8 cellular contexts compared by ENCODE assay signal in genomic region chr20:64079273-64080012, GRCh38. TPM values are rescaled to one million over a fixed set of nuclear protein-coding genes. Genes with fewer than 3 reads are reported as not detected.
A peak's percentile ranks its signal among the peaks of the same experiment; 100 is the strongest.
DNase-seq lines count a peak whose midpoint lies in the region; ATAC-seq and TF ChIP-seq lines count a peak whose summit lies in the region.

Gene RGS19, minus strand, starts transcription at chr20:64079518. Its CDS starts 2,632 bp downstream, at chr20:64076886.

- in situ Hi-C loops in IMR-90 (cut with MboI; ENCODE audit: low sequenced_read_pairs) = no loop called here

- peaks cover 9% of the 10 kb centered on the region; the same call in 1 of the 2 replicates for H3K36me3 ChIP-seq in IMR-90 (ENCODE audit: control insufficient read depth, insufficient read depth, low read length)
- no peaks in the 10 kb centered on the region for H3K36me3 ChIP-seq in uterus

- TF ChIP-seq CTCF in IMR-90 (conservative IDR thresholded peaks at IDR 0.05; ENCODE audit: low read depth, low read length) (no peak), osteocyte (IDR thresholded peaks at IDR 0.05) (no peak), uterus (IDR thresholded peaks at IDR 0.05) (no peak)

- peak within 1 kb of the TSS; percentile 94 for H3K27ac Mint-ChIP-seq in activated naive CD8-positive, alpha-beta T cell treated with anti-CD3 and anti-CD28 coated beads, Interleukin-2, amount 10 ng/mL, durations not matched to agents 7 days and 5 days
- peak within 1 kb of the TSS; percentile 38 for H3K27ac Mint-ChIP-seq in osteocyte (ENCODE audit: unreplicated experiment)

- peaks cover 35% of the 10 kb centered on the region for H3K4me1 Mint-ChIP-seq in activated naive CD8-positive, alpha-beta T cell treated with anti-CD3 and anti-CD28 coated beads, Interleukin-2, amount 10 ng/mL, durations not matched to agents 7 days and 5 days
- peaks cover 35% of the 10 kb centered on the region for H3K4me1 Mint-ChIP-seq in osteocyte (ENCODE audit: unreplicated experiment)

- peak within 1 kb of the TSS; percentile 50 for H3K14ac ChIP-seq in IMR-90 (replicated peaks; ENCODE audit: low read depth, low read length)

- H2BK15ac ChIP-seq in IMR-90 (ENCODE audit: low read depth, low read length) = no peak within 1 kb of the TSS; the same call in 2 of the 3 replicates

- intact Hi-C loops in IMR-90 (cut with micrococcal nuclease) = no loop called here
- intact Hi-C loops in head of caudate nucleus (cut with DNase I) = no loop called here
- intact Hi-C loops in uterus (cut with DNase I; ENCODE audit: low total_unique reads) = no loop called here

- peak within 1 kb of the TSS; percentile 74 to 95 for H4K8ac ChIP-seq in IMR-90 (ENCODE audit: low read depth in 2 of 2, low read length in 2 of 2)

- peak within 1 kb of the TSS; percentile 1; the same call in 1 of the 2 replicates for H3K23ac ChIP-seq in IMR-90 (ENCODE audit: low read depth, low read length)

- peak within 1 kb of the TSS; percentile 78 for H3K4me2 ChIP-seq in IMR-90 (ENCODE audit: low read depth, low read length)

- H2BK5ac ChIP-seq in IMR-90 (ENCODE audit: low read depth, low read length, poor library complexity, severe bottlenecking) = no peak within 1 kb of the TSS

- H4K5ac ChIP-seq in IMR-90 (ENCODE audit: low read depth, low read length) = peak within 1 kb of the TSS; percentile 43

- H2BK20ac ChIP-seq in IMR-90 (ENCODE audit: low read depth, low read length) = no peak within 1 kb of the TSS

- H3K27ac ChIP-seq in IMR-90 (ENCODE audit: insufficient read depth, low read length) (peak within 1 kb of the TSS; percentile 30; the same call in 1 of the 2 replicates), uterus (peak within 1 kb of the TSS; percentile 70)

- DNase-seq in CD1c-positive myeloid dendritic cell (ENCODE audit: extremely low spot score) = peak; percentile 94
- peak; percentile 64 for DNase-seq in IMR-90
- DNase-seq in SKM-1 (lab: John Stamatoyannopoulos, UW; ENCODE audit: unreplicated experiment) = peak; percentile 84
- DNase-seq in activated naive CD8-positive, alpha-beta T cell treated with anti-CD3 and anti-CD28 coated beads, Interleukin-2, amount 10 ng/mL, durations not matched to agents 7 days and 5 days = peak; percentile 87
- DNase-seq in head of caudate nucleus = peak in 36 of 42 donors; percentile 27 to 79 (median 65)
- peak; percentile 89 for DNase-seq in osteocyte (ENCODE audit: extremely low spot score, unreplicated experiment)
- peak in 1 of 2 donors; percentile 56 for DNase-seq in uterus

- H3K36me3 Mint-ChIP-seq in activated naive CD8-positive, alpha-beta T cell treated with anti-CD3 and anti-CD28 coated beads, Interleukin-2, amount 10 ng/mL, durations not matched to agents 7 days and 5 days = peaks cover 11% of the 10 kb centered on the region
- H3K36me3 Mint-ChIP-seq in osteocyte (ENCODE audit: unreplicated experiment) = no peaks in the 10 kb centered on the region

- POLR2A ChIA-PET in IMR-90 (lab: Charles Lee; ENCODE audit: unreplicated experiment) = no interaction called here
- POLR2A ChIA-PET in activated naive CD8-positive, alpha-beta T cell treated with anti-CD3 and anti-CD28 coated beads, Interleukin-2, amount 10 ng/mL, durations not matched to agents 7 days and 5 days (lab: Charles Lee) = interaction anchor here (0.6 to 7.0 kb wide), 10 partner anchors 12 to 1428 kb away, joined by 3 to 114 read pairs (median 6); partner anchors contain the start of genes C20orf204, PRPF6, SAMD10 and TCEA2

- no peaks in the 10 kb centered on the region for H3K9me3 ChIP-seq in IMR-90 (ENCODE audit: control insufficient read depth, insufficient read depth, low read length)
- no peaks in the 10 kb centered on the region for H3K9me3 ChIP-seq in uterus

- no peaks in the 10 kb centered on the region for H3K9me3 Mint-ChIP-seq in activated naive CD8-positive, alpha-beta T cell treated with anti-CD3 and anti-CD28 coated beads, Interleukin-2, amount 10 ng/mL, durations not matched to agents 7 days and 5 days
- no peaks in the 10 kb centered on the region for H3K9me3 Mint-ChIP-seq in osteocyte (ENCODE audit: unreplicated experiment)

- CTCF ChIA-PET in IMR-90 (lab: Yijun Ruan, JAX) = no interaction called here

- H3K4me3 Mint-ChIP-seq in activated naive CD8-positive, alpha-beta T cell treated with anti-CD3 and anti-CD28 coated beads, Interleukin-2, amount 10 ng/mL, durations not matched to agents 7 days and 5 days = peak within 1 kb of the TSS; percentile 96
- H3K4me3 Mint-ChIP-seq in osteocyte (ENCODE audit: unreplicated experiment) = peak within 1 kb of the TSS; percentile 73

- H2AK9ac ChIP-seq in IMR-90 (replicated peaks; ENCODE audit: low read depth, low read length, poor library complexity) = peak within 1 kb of the TSS; percentile 91

- peak within 1 kb of the TSS; percentile 93 for H2AFZ ChIP-seq in IMR-90 (replicated peaks; ENCODE audit: low read length, poor library complexity)

- 0 out of 2 replicates have a peak within 1 kb of the TSS, but pooled peaks have one; percentile 23 for H2BK120ac ChIP-seq in IMR-90 (ENCODE audit: low read depth, low read length)

- peak; percentile 37 for ATAC-seq in GM19351 (IDR thresholded peaks at IDR 0.05; ENCODE audit: unreplicated experiment)
- peak; percentile 81 for ATAC-seq in IMR-90 (ENCODE audit: low read depth)
- ATAC-seq in activated naive CD8-positive, alpha-beta T cell treated with anti-CD3 and anti-CD28 coated beads, Interleukin-2, amount 10 ng/mL, durations not matched to agents 7 days and 5 days (ENCODE audit: low read depth) = peak; percentile 27

- H3K4ac ChIP-seq in IMR-90 (ENCODE audit: low read depth, low read length) = peak within 1 kb of the TSS; percentile 70

- H3K18ac ChIP-seq in IMR-90 (ENCODE audit: low read depth, low read length) = no peak within 1 kb of the TSS; the same call in 1 of the 2 replicates

- H3K27me3 ChIP-seq in IMR-90 (ENCODE audit: control insufficient read depth, insufficient read depth, low read length) = peaks cover 19% of the 10 kb centered on the region
- H3K27me3 ChIP-seq in uterus = peaks cover 0 to 24% of the 10 kb centered on the region in 2 donors

- dilution Hi-C loops in IMR-90 (cut with HindIII; ENCODE audit: low sequenced_read_pairs, unreplicated experiment) = no loop called here

- H4K91ac ChIP-seq in IMR-90 (ENCODE audit: insufficient read depth, low read depth, low read length) = peak within 1 kb of the TSS; percentile 37; the same call in 1 of the 2 replicates

- peak within 1 kb of the TSS; percentile 70 for H3K9ac ChIP-seq in IMR-90 (ENCODE audit: low read depth, low read length)

- H3K56ac ChIP-seq in IMR-90 (ENCODE audit: extremely low read depth, insufficient read depth, low read length) = peak within 1 kb of the TSS; percentile 11; the same call in 1 of the 2 replicates

- peaks cover 6 to 8% of the 10 kb centered on the region in 2 experiments; a peak in 3 of 4 replicates for H3K79me1 ChIP-seq in IMR-90 (ENCODE audit: low read depth in 1 of 2, low read length in 2 of 2)

- H2AK5ac ChIP-seq in IMR-90 (ENCODE audit: low read depth, low read length) = peak within 1 kb of the TSS; percentile 64

- peaks cover 17% of the 10 kb centered on the region for H3K4me1 ChIP-seq in IMR-90 (ENCODE audit: control insufficient read depth, insufficient read depth, low read length)
- H3K4me1 ChIP-seq in uterus = peaks cover 5 to 16% of the 10 kb centered on the region in 2 donors

- BruUV-seq in IMR-90 (replicated peaks; lab: Mats Ljungman, UMichigan) = no TSS peak

- no peak for TF ChIP-seq RAD21 in IMR-90 (IDR thresholded peaks at IDR 0.05; ENCODE audit: low read length)

- WGBS in IMR-90 (ENCODE audit: extremely low coverage in 2 of 2, insufficient read length in 1 of 2), 2 experiments = 0% methylated on average over 22 of the region's 73 CpGs; no CpG with 5 or more reads in 1 of the 2 experiments

- no peak for TF ChIP-seq POLR2A in IMR-90 (IDR thresholded peaks at IDR 0.05; ENCODE audit: low read depth, low read length)
- no peak for TF ChIP-seq POLR2A in uterus (IDR thresholded peaks at IDR 0.05)

- peak within 1 kb of the TSS; percentile 88 for H3K4me3 ChIP-seq in IMR-90 (ENCODE audit: insufficient read depth, low read depth, low read length)
- H3K4me3 ChIP-seq in uterus = peak within 1 kb of the TSS; percentile 45 to 50

- H3K27me3 Mint-ChIP-seq in activated naive CD8-positive, alpha-beta T cell treated with anti-CD3 and anti-CD28 coated beads, Interleukin-2, amount 10 ng/mL, durations not matched to agents 7 days and 5 days = peaks cover 9% of the 10 kb centered on the region
- no peaks in the 10 kb centered on the region for H3K27me3 Mint-ChIP-seq in osteocyte (ENCODE audit: unreplicated experiment)

- H4K20me1 ChIP-seq in IMR-90 (ENCODE audit: insufficient read depth, low read length) = peaks cover 13% of the 10 kb centered on the region

- H3K9me1 ChIP-seq in IMR-90 (ENCODE audit: insufficient read depth, low read length) = no peaks in the 10 kb centered on the region

TF ChIP-seq in IMR-90, 13 proteins besides CTCF, POLR2A, EP300 and RAD21 (continues in another document):
- peak; percentile 39 for TF ChIP-seq MAZ (IDR thresholded peaks at IDR 0.05; ENCODE audit: borderline replicate concordance, low read depth, low read length)
- no peak for TF ChIP-seq RCOR1 (IDR thresholded peaks at IDR 0.05; ENCODE audit: insufficient replicate concordance, low read length)
- TF ChIP-seq MXI1 (IDR thresholded peaks at IDR 0.05; ENCODE audit: borderline replicate concordance, low read depth, low read length) = 0 out of 2 replicates have a peak, but pooled peaks have one; percentile 16
- TF ChIP-seq SMC3 (IDR thresholded peaks at IDR 0.05; ENCODE audit: low read depth, low read length) = no peak
- no peak for TF ChIP-seq ELK1 (IDR thresholded peaks at IDR 0.05; ENCODE audit: borderline replicate concordance, low read depth, low read length)

RNA-seq across cellular contexts. Expression of gene RGS19, which starts in this region (rescaled TPM):
- total RNA-seq in IMR-90 (2012; rRNA removed) = 7.7 and 8.1 TPM in 2 replicates
- polyA plus RNA-seq in IMR-90 (2012; rRNA removed) = 17.5 and 21.5 TPM in 2 replicates
- polyA plus RNA-seq in IMR-90 (2012; cell fraction: cytosol; rRNA removed) = 9.7 and 22.3 TPM in 2 replicates
- 8.4 and 19.7 TPM in 2 replicates for polyA plus RNA-seq in IMR-90 (2012; cell fraction: nucleus; rRNA removed; ENCODE audit: low replicate concordance)
- total RNA-seq in activated naive CD8-positive, alpha-beta T cell treated with anti-CD3 and anti-CD28 coated beads, Interleukin-2, amount 10 ng/mL, durations not matched to agents 7 days and 5 days = 100 to 1,000 TPM in 1 of 2 experiments, 10 to 100 TPM in 1; 95.1 to 106 TPM
- 8.0 and 10.0 TPM in 2 replicates for total RNA-seq in osteocyte
- 10 to 100 TPM in 1 of 4 donors, 1 to 10 TPM in 3; 4.6 to 38.8 (median 6.7) TPM for total RNA-seq in uterus

Comparison
In these comparisons a context has a peak if more than half of its experiments do, and no peak if none do; other contexts are left out.
1. ATAC-seq: peak in every context shown above with its lines; median percentile 81 in IMR-90; 37 in GM19351; 27 in activated naive CD8-positive, alpha-beta T cell treated with anti-CD3 and anti-CD28 coated beads, Interleukin-2, amount 10 ng/mL, durations not matched to agents 7 days and 5 days.